ENCODE assay signal across 12 cellular contexts in genomic region chr6:52337633-52338290, GRCh38. TPM values are rescaled to one million over a fixed set of nuclear protein-coding genes. Genes with fewer than 3 reads are reported as not detected.
DNase-seq lines count a peak whose midpoint lies in the region; ATAC-seq and TF ChIP-seq lines count a peak whose summit lies in the region.
"Had no signal": no experiment of that assay in that cellular context is flagged by ENCODE, and none has a peak within 500 bp of the region (broad histone marks: within the 10 kb centered on the region; RNA-seq: fewer than 3 reads in every experiment).

No MANE protein-coding gene starts in this region.

- H3K4me1 Mint-ChIP-seq in activated naive CD8-positive, alpha-beta T cell treated with anti-CD3 and anti-CD28 coated beads for 36 hours: peaks cover 70% of the 10 kb centered on the region

- H3K4me1 ChIP-seq in mammary epithelial cell (ENCODE audit: insufficient read depth, low read length) (peaks cover 4% of the 10 kb centered on the region), gastroesophageal sphincter (no peaks in the 10 kb centered on the region)

- WGBS in mammary epithelial cell (ENCODE audit: low coverage, missing lambda C conversion rate): 88% methylated on average over 5 of the region's 5 CpGs
- WGBS in gastroesophageal sphincter (ENCODE audit: low coverage in 1 of 2), 2 donors: 64 to 74% methylated on average over 5 of the region's 5 CpGs

- H3K9me3 Mint-ChIP-seq in activated naive CD8-positive, alpha-beta T cell treated with anti-CD3 and anti-CD28 coated beads for 36 hours: no peaks in the 10 kb centered on the region
- H3K9me3 Mint-ChIP-seq: activated B cell treated with CpG ODN at 0.5 μM for 24 hours, type B pancreatic cell had no signal

- TF ChIP-seq CTCF in mammary epithelial cell (conservative IDR thresholded peaks at IDR 0.05 in 1 of 2, IDR thresholded peaks at IDR 0.05 in 1 of 2; ENCODE audit: extremely low read depth in 1 of 2, insufficient read depth in 1 of 2, low read depth in 1 of 2, low read length in 2 of 2) (no peak), gastroesophageal sphincter (IDR thresholded peaks at IDR 0.05) (no peak)

- no peaks in the 10 kb centered on the region for H4K20me1 ChIP-seq in mammary epithelial cell (ENCODE audit: insufficient read depth, low read length)

- H3K79me2 ChIP-seq in mammary epithelial cell (ENCODE audit: insufficient read depth, low read length): no peaks in the 10 kb centered on the region

- H3K9ac ChIP-seq in mammary epithelial cell (ENCODE audit: insufficient read depth, low read length): no peak overlapping the region

- CTCF ChIA-PET in mammary epithelial cell (lab: Charles Lee; ENCODE audit: low non-redundant PET): no interaction called here

- H3K4me3 ChIP-seq in mammary epithelial cell (replicated peaks in 1 of 3; ENCODE audit: insufficient read depth in 1 of 3, low read depth in 2 of 3, low read length in 3 of 3): no peak overlapping the region
- H3K4me3 ChIP-seq in gastroesophageal sphincter: no peak overlapping the region

- in situ Hi-C loops in mammary epithelial cell (cut with MboI; ENCODE audit: low sequenced_read_pairs in 2 of 2): no loop called here

- intact Hi-C loops in mammary epithelial cell (cut with micrococcal nuclease): no loop called here
- intact Hi-C loops in Right ventricle myocardium superior (cut with DNase I): no loop called here

- H3K27me3 ChIP-seq in mammary epithelial cell (ENCODE audit: insufficient read depth, low read length) (no peaks in the 10 kb centered on the region), gastroesophageal sphincter (no peaks in the 10 kb centered on the region)

- no peak overlapping the region for H2AFZ ChIP-seq in mammary epithelial cell (ENCODE audit: low read depth, low read length)

- no TSS peak for BruUV-seq in mammary epithelial cell (replicated peaks; lab: Mats Ljungman, UMichigan)

- ATAC-seq in GM19395 (IDR thresholded peaks at IDR 0.05; ENCODE audit: unreplicated experiment) (peak; percentile 83), HG03095 (IDR thresholded peaks at IDR 0.05; ENCODE audit: unreplicated experiment) (peak; percentile 91), Right ventricle myocardium superior (ENCODE audit: poor library complexity) (no peak), gastroesophageal sphincter (no peak)

- H3K36me3 ChIP-seq in mammary epithelial cell (ENCODE audit: insufficient read depth, low read length) (no peaks in the 10 kb centered on the region), gastroesophageal sphincter (no peaks in the 10 kb centered on the region)

- H3K4me3 Mint-ChIP-seq in activated naive CD8-positive, alpha-beta T cell treated with anti-CD3 and anti-CD28 coated beads for 36 hours: no peak overlapping the region
- H3K4me3 Mint-ChIP-seq: activated B cell treated with CpG ODN at 0.5 μM for 24 hours, type B pancreatic cell had no signal

- H3K27ac ChIP-seq in mammary epithelial cell (ENCODE audit: insufficient read depth, low read depth, low read length) (no peak overlapping the region), gastroesophageal sphincter (no peak overlapping the region)

- dilution Hi-C loops in mammary epithelial cell (cut with HindIII; ENCODE audit: low sequenced_read_pairs): loop anchor here (5.0 kb wide), 1 partner anchor 55 kb away; the partner anchor contains the start of gene MCM3

- DNase-seq in Daoy (ENCODE audit: low read depth) (peak; percentile 42), mammary epithelial cell (no peak), Right ventricle myocardium superior (no peak), NCI-H510A (lab: John Stamatoyannopoulos, UW) (no peak)
- DNase-seq in activated naive CD8-positive, alpha-beta T cell treated with anti-CD3 and anti-CD28 coated beads for 36 hours: no peak
- DNase-seq: activated B cell treated with CpG ODN at 0.5 μM for 24 hours; NCI-H1048; stimulated activated CD4-positive, alpha-beta T cell treated with anti-CD3 and anti-CD28 coated beads, Interleukin-4, amount 100 ng/mL, for 1 hour had no signal

- H3K4me2 ChIP-seq in mammary epithelial cell (ENCODE audit: insufficient read depth, low read depth, low read length): no peak overlapping the region

- no peaks in the 10 kb centered on the region for H3K27me3 Mint-ChIP-seq in activated naive CD8-positive, alpha-beta T cell treated with anti-CD3 and anti-CD28 coated beads for 36 hours
- H3K27me3 Mint-ChIP-seq: activated B cell treated with CpG ODN at 0.5 μM for 24 hours, type B pancreatic cell had no signal

- no peaks in the 10 kb centered on the region for H3K36me3 Mint-ChIP-seq in activated naive CD8-positive, alpha-beta T cell treated with anti-CD3 and anti-CD28 coated beads for 36 hours
- H3K36me3 Mint-ChIP-seq: type B pancreatic cell had no signal

- H3K9me3 ChIP-seq in mammary epithelial cell (replicated peaks; ENCODE audit: insufficient read depth, low read length): no peaks in the 10 kb centered on the region
- H3K9me3 ChIP-seq in gastroesophageal sphincter: no peaks in the 10 kb centered on the region

- TF ChIP-seq EP300 in gastroesophageal sphincter (IDR thresholded peaks at IDR 0.05): no peak

- peak overlapping the region; percentile 71 for H3K27ac Mint-ChIP-seq in activated naive CD8-positive, alpha-beta T cell treated with anti-CD3 and anti-CD28 coated beads for 36 hours
- H3K27ac Mint-ChIP-seq: activated B cell treated with CpG ODN at 0.5 μM for 24 hours, type B pancreatic cell had no signal

- TF ChIP-seq POLR2A in gastroesophageal sphincter (IDR thresholded peaks at IDR 0.05): no peak

RNA-seq across cellular contexts. Expression of gene PAQR8, which starts 24.2 kb away (rescaled TPM):
- 4.1 and 4.2 TPM in 2 replicates for total RNA-seq in Daoy (2014; rRNA removed; shearing (Covaris generic))
- 10 to 100 TPM; 11.0 to 11.4 TPM for total RNA-seq in activated naive CD8-positive, alpha-beta T cell treated with anti-CD3 and anti-CD28 coated beads for 36 hours
- total RNA-seq in mammary epithelial cell (1 to 10 TPM in 1 of 2 donors, under 1 TPM in 1; 0.17 to 3.4 TPM), Right ventricle myocardium superior (2.6 TPM), gastroesophageal sphincter (10 to 100 TPM in 3 of 4 donors, 1 to 10 TPM in 1; 8.6 to 21.1 (median 14.2) TPM)
- polyA plus RNA-seq in mammary epithelial cell: 1.4 TPM
- 2.2 TPM for polyA minus RNA-seq in mammary epithelial cell

RNA-seq across cellular contexts. Expression of gene MCM3, which starts 53.2 kb away (rescaled TPM):
- total RNA-seq in Daoy (2014; rRNA removed; shearing (Covaris generic)): 217 and 313 TPM in 2 replicates
- 100 to 1,000 TPM; 326 to 335 TPM for total RNA-seq in activated naive CD8-positive, alpha-beta T cell treated with anti-CD3 and anti-CD28 coated beads for 36 hours
- total RNA-seq in mammary epithelial cell (10 to 100 TPM; 23.5 to 69.5 TPM), Right ventricle myocardium superior (19.3 TPM), gastroesophageal sphincter (10 to 100 TPM; 36.1 to 53.3 (median 45.4) TPM)
- 127 TPM for polyA plus RNA-seq in mammary epithelial cell
- polyA minus RNA-seq in mammary epithelial cell: 152 TPM

Comparison
In these comparisons a context has a peak if more than half of its experiments do, and no peak if none do; other contexts are left out.
1. ATAC-seq: peak in GM19395 (single experiment) and HG03095 (single experiment); none in Right ventricle myocardium superior (single experiment) and gastroesophageal sphincter (single experiment).